In genomic region chr12:10371910-10372533, GRCh38 we compare ENCODE assay signal across 17 cellular contexts. TPM values are rescaled to one million over a fixed set of nuclear protein-coding genes. Genes with fewer than 3 reads are reported as not detected.
DNase-seq lines count a peak whose midpoint lies in the region; ATAC-seq, FAIRE-seq and TF ChIP-seq lines count a peak whose summit lies in the region.
"Not testable (repeated sequence)": the region's sequence is repeated elsewhere in the genome, so short reads cannot be mapped to it uniquely, and the experiment has no call there.
"Had no signal": no experiment of that assay in that cellular context is flagged by ENCODE, and none has a peak within 500 bp of the region (broad histone marks: within the 10 kb centered on the region; RNA-seq: fewer than 3 reads in every experiment).

No MANE protein-coding gene starts in this region.

- not testable (repeated sequence) for H3K9me2 ChIP-seq in OCI-LY1 (ENCODE audit: low read depth, low read length)

- not testable (repeated sequence) for H4K20me1 ChIP-seq in OCI-LY1 (ENCODE audit: insufficient read depth, low read length)

- BruUV-seq in Calu3 (replicated peaks; lab: Mats Ljungman, UMichigan): not testable (repeated sequence)

- not testable (repeated sequence) for H3K4me3 ChIP-seq in OCI-LY1 (ENCODE audit: low read depth, low read length, poor library complexity, severe bottlenecking); bronchial epithelial cell (ENCODE audit: low read depth, low read length); mucosa of descending colon

- H3K79me2 ChIP-seq in OCI-LY1 (ENCODE audit: insufficient read depth, low read length): not testable (repeated sequence)

- not testable (repeated sequence) for FAIRE-seq in bronchial epithelial cell (lab: Jason Lieb, UNC)

- CTCF ChIA-PET in Calu3 (lab: Charles Lee); activated CD8-positive, alpha-beta memory T cell treated with anti-CD3 and anti-CD28 coated beads, Interleukin-2, amount 10 ng/mL, durations not matched to agents 7 days and 5 days (lab: Charles Lee): not testable (repeated sequence)

- not testable (repeated sequence) for H3K9ac ChIP-seq in OCI-LY1 (ENCODE audit: low read length)

- H3F3A ChIP-seq in OCI-LY1 (ENCODE audit: insufficient read depth, low read length): not testable (repeated sequence)

- H3K27me3 Mint-ChIP-seq in Calu3 (ENCODE audit: unreplicated experiment); activated CD8-positive, alpha-beta memory T cell treated with anti-CD3 and anti-CD28 coated beads, Interleukin-2, amount 10 ng/mL, durations not matched to agents 7 days and 5 days; progenitor cell of endocrine pancreas: not testable (repeated sequence)

- DNase-seq in Calu3; activated CD8-positive, alpha-beta memory T cell treated with anti-CD3 and anti-CD28 coated beads, Interleukin-2, amount 10 ng/mL, durations not matched to agents 7 days and 5 days; epithelial cell of prostate (ENCODE audit: low read depth, low spot score); progenitor cell of endocrine pancreas (ENCODE audit: low spot score, unreplicated experiment): not testable (repeated sequence)
- DNase-seq in bronchial epithelial cell (ENCODE audit: low read depth): peak; percentile 19
- peak in 1 of 3 donors; percentile 34 for DNase-seq in mucosa of descending colon

- not testable (repeated sequence) for H3K27me3 ChIP-seq in OCI-LY1 (ENCODE audit: insufficient read depth, low read length); bronchial epithelial cell (ENCODE audit: control insufficient read depth, insufficient read depth, low read length)

- intact Hi-C loops in Calu3 (cut with micrococcal nuclease; ENCODE audit: unreplicated experiment): loop anchor here (2.0 kb wide), 1 partner anchor 23 kb away; no protein-coding TSS in a partner anchor
- intact Hi-C loops in mucosa of descending colon (cut with DNase I, micrococcal nuclease): not testable (repeated sequence)

- H3K4me1 Mint-ChIP-seq in Calu3 (ENCODE audit: low read depth, unreplicated experiment): peaks cover 60% of the 10 kb centered on the region
- peaks cover 82% of the 10 kb centered on the region for H3K4me1 Mint-ChIP-seq in activated CD8-positive, alpha-beta memory T cell treated with anti-CD3 and anti-CD28 coated beads, Interleukin-2, amount 10 ng/mL, durations not matched to agents 7 days and 5 days
- peaks cover 36% of the 10 kb centered on the region for H3K4me1 Mint-ChIP-seq in progenitor cell of endocrine pancreas (ENCODE audit: low read depth)

- H3K36me3 ChIP-seq in OCI-LY1 (ENCODE audit: insufficient read depth, low read length): peaks cover 99% of the 10 kb centered on the region
- H3K36me3 ChIP-seq in bronchial epithelial cell (ENCODE audit: control insufficient read depth, insufficient read depth, low read length); mucosa of descending colon (ENCODE audit: low read depth): not testable (repeated sequence)

- peaks cover 21% of the 10 kb centered on the region for H3K4me1 ChIP-seq in OCI-LY1 (ENCODE audit: insufficient read depth, low read length, severe bottlenecking)
- peaks cover 18% of the 10 kb centered on the region for H3K4me1 ChIP-seq in mucosa of descending colon (ENCODE audit: low read depth)

- H2AFZ ChIP-seq in OCI-LY1 (ENCODE audit: low read length): not testable (repeated sequence)

- H3K4me3 Mint-ChIP-seq in Calu3 (ENCODE audit: low read depth, unreplicated experiment): peak overlapping the region; percentile 16
- not testable (repeated sequence) for H3K4me3 Mint-ChIP-seq in activated CD8-positive, alpha-beta memory T cell treated with anti-CD3 and anti-CD28 coated beads, Interleukin-2, amount 10 ng/mL, durations not matched to agents 7 days and 5 days; progenitor cell of endocrine pancreas (ENCODE audit: low read depth)

- peak overlapping the region; percentile 87 for H3K27ac Mint-ChIP-seq in Calu3 (ENCODE audit: unreplicated experiment)
- H3K27ac Mint-ChIP-seq in activated CD8-positive, alpha-beta memory T cell treated with anti-CD3 and anti-CD28 coated beads, Interleukin-2, amount 10 ng/mL, durations not matched to agents 7 days and 5 days: peak overlapping the region; percentile 66
- peak overlapping the region; percentile 93 for H3K27ac Mint-ChIP-seq in progenitor cell of endocrine pancreas

- H3K9me3 Mint-ChIP-seq in Calu3 (ENCODE audit: low read depth, unreplicated experiment); activated CD8-positive, alpha-beta memory T cell treated with anti-CD3 and anti-CD28 coated beads, Interleukin-2, amount 10 ng/mL, durations not matched to agents 7 days and 5 days (ENCODE audit: low read depth): not testable (repeated sequence)
- peaks cover 18% of the 10 kb centered on the region for H3K9me3 Mint-ChIP-seq in progenitor cell of endocrine pancreas (ENCODE audit: low read depth)

- not testable (repeated sequence) for H3K9me3 ChIP-seq in OCI-LY1 (ENCODE audit: low read length); mucosa of descending colon

- ATAC-seq in activated CD8-positive, alpha-beta memory T cell treated with anti-CD3 and anti-CD28 coated beads, Interleukin-2, amount 10 ng/mL, durations not matched to agents 7 days and 5 days: not testable (repeated sequence)
- peak; percentile 77 for ATAC-seq in mucosa of descending colon

- not testable (repeated sequence) for H3K4me2 ChIP-seq in OCI-LY1 (ENCODE audit: low read length)

- peak overlapping the region; percentile 2 for H3K27ac ChIP-seq in OCI-LY1 (ENCODE audit: low read depth, low read length, poor library complexity, severe bottlenecking)
- H3K27ac ChIP-seq in epithelial cell of prostate: peak overlapping the region; percentile 86

- not testable (repeated sequence) for TF ChIP-seq CTCF in Calu3 (IDR thresholded peaks at IDR 0.05; ENCODE audit: unreplicated experiment); OCI-LY1 (IDR thresholded peaks at IDR 0.05; ENCODE audit: low read length); bronchial epithelial cell (IDR thresholded peaks at IDR 0.05; ENCODE audit: insufficient read depth, low read length, severe bottlenecking); mucosa of descending colon (IDR thresholded peaks at IDR 0.05); progenitor cell of endocrine pancreas (IDR thresholded peaks at IDR 0.05; ENCODE audit: unreplicated experiment)

- peaks cover 24% of the 10 kb centered on the region for H3K36me3 Mint-ChIP-seq in Calu3 (ENCODE audit: insufficient read depth, unreplicated experiment)
- peaks cover 79% of the 10 kb centered on the region for H3K36me3 Mint-ChIP-seq in activated CD8-positive, alpha-beta memory T cell treated with anti-CD3 and anti-CD28 coated beads, Interleukin-2, amount 10 ng/mL, durations not matched to agents 7 days and 5 days
- H3K36me3 Mint-ChIP-seq in progenitor cell of endocrine pancreas (ENCODE audit: insufficient read depth): peaks cover 74% of the 10 kb centered on the region

RNA-seq across cellular contexts. Expression of gene KLRK1, which starts 17.8 kb away (rescaled TPM):
- not detected in 2 replicates for total RNA-seq in Calu3 (2022)
- 100 to 1,000 TPM; 135 to 195 TPM for total RNA-seq in activated CD8-positive, alpha-beta memory T cell treated with anti-CD3 and anti-CD28 coated beads, Interleukin-2, amount 10 ng/mL, durations not matched to agents 7 days and 5 days
- total RNA-seq in bronchial epithelial cell: not detected in 2 replicates
- 1 to 10 TPM; 3.9 to 4.5 (median 4.4) TPM for total RNA-seq in mucosa of descending colon
- not detected in 2 replicates for total RNA-seq in progenitor cell of endocrine pancreas
- total RNA-seq: Daoy, foreskin keratinocyte, PC-3 had no signal

RNA-seq across cellular contexts. Expression of gene KLRC4, which starts 37.5 kb away (rescaled TPM):
- total RNA-seq in Calu3 (2022) (not detected in 2 replicates), bronchial epithelial cell (not detected in 2 replicates), mucosa of descending colon (1 to 10 TPM in 2 of 3 donors, under 1 TPM in 1; 0.72 to 1.7 (median 1.4) TPM), progenitor cell of endocrine pancreas (not detected in 2 replicates)
- total RNA-seq in activated CD8-positive, alpha-beta memory T cell treated with anti-CD3 and anti-CD28 coated beads, Interleukin-2, amount 10 ng/mL, durations not matched to agents 7 days and 5 days: 10 to 100 TPM; 29.2 to 33.7 TPM
- total RNA-seq: activated naive CD4-positive, alpha-beta T cell treated with anti-CD3 and anti-CD28 coated beads for 36 hours; Daoy; foreskin keratinocyte; PC-3; psoas muscle; Right ventricle myocardium superior; T-helper 17 cell had no signal

RNA-seq across cellular contexts. Expression of gene KLRC3, which starts 48.4 kb away (rescaled TPM):
- total RNA-seq in Calu3 (2022) (not detected in 2 replicates), bronchial epithelial cell (not detected in 2 replicates), mucosa of descending colon (under 1 TPM; 0.54 to 0.81 (median 0.58) TPM), progenitor cell of endocrine pancreas (not detected in 2 replicates)
- 1 to 10 TPM; 6.2 to 9.9 TPM for total RNA-seq in activated CD8-positive, alpha-beta memory T cell treated with anti-CD3 and anti-CD28 coated beads, Interleukin-2, amount 10 ng/mL, durations not matched to agents 7 days and 5 days
- total RNA-seq: activated naive CD4-positive, alpha-beta T cell treated with anti-CD3 and anti-CD28 coated beads for 36 hours; Daoy; esophagus muscularis mucosa; foreskin keratinocyte; mucosa of gallbladder; PC-3; psoas muscle; Right ventricle myocardium superior; sciatic nerve; T-helper 17 cell had no signal

Comparison
In these comparisons a context has a peak if more than half of its experiments do, and no peak if none do; other contexts are left out.
1. RNA of gene KLRK1, which starts 17.8 kb away (total RNA-seq): 135 to 195 TPM in activated CD8-positive, alpha-beta memory T cell treated with anti-CD3 and anti-CD28 coated beads, Interleukin-2, amount 10 ng/mL, durations not matched to agents 7 days and 5 days; 3.9 to 4.5 TPM in mucosa of descending colon, not detected in Calu3, not detected in bronchial epithelial cell and not detected in progenitor cell of endocrine pancreas; every median in the first group is over 10 times any median in the second.
2. RNA of gene KLRC4, which starts 37.5 kb away (total RNA-seq): 29.2 to 33.7 TPM in activated CD8-positive, alpha-beta memory T cell treated with anti-CD3 and anti-CD28 coated beads, Interleukin-2, amount 10 ng/mL, durations not matched to agents 7 days and 5 days; 0.72 to 1.7 TPM in mucosa of descending colon, not detected in Calu3, not detected in bronchial epithelial cell and not detected in progenitor cell of endocrine pancreas; every median in the first group is over 10 times any median in the second.
3. Peak in every context shown above with its lines, with median percentiles within 50 percentile points of each other: H3K27ac Mint-ChIP-seq.